Comparison of ENCODE assay signal across 1 cellular context in the genomic region with DNA sequence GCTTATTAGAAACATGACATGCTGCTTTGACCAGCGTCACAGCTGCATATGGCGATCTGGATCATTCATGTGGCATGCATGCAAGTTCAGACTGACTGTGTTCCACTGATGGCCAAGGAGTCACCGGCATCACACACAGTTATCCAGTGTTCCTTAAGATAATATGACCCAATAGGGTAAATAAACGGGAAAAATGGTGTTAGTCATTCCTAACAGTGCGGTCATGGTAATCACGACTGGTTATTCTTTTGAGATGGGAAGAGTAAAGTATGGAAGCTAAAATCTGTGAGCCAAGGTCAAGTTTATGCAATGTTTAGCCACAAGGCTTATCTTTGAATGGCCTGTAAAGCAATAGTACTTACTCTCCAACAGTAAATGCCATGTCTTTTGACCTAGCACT.
TF ChIP-seq lines count a peak whose summit lies in the region.

No MANE protein-coding gene starts in this region.

TF ChIP-seq in IMR-90, 13 proteins besides CTCF, POLR2A, EP300 and RAD21:
- TF ChIP-seq NFE2L2 (IDR thresholded peaks at IDR 0.05; ENCODE audit: low read depth, low read length): no peak
- peak; percentile 57 for TF ChIP-seq CEBPB (IDR thresholded peaks at IDR 0.05; ENCODE audit: low read depth, low read length)
